27 cellular contexts compared by ENCODE assay signal in genomic region chr3:135549928-135550327, GRCh38.
A peak's percentile ranks its signal among the peaks of the same experiment; 100 is the strongest.
DNase-seq lines count a peak whose midpoint lies in the region; ATAC-seq, FAIRE-seq and TF ChIP-seq lines count a peak whose summit lies in the region.
"Had no signal": no experiment of that assay in that cellular context is flagged by ENCODE, and none has a peak within 500 bp of the region (broad histone marks: within the 10 kb centered on the region; RNA-seq: fewer than 3 reads in every experiment).

No MANE protein-coding gene starts in this region.

- H3K27me3 ChIP-seq in GM23338 (ENCODE audit: insufficient read depth) (no peaks in the 10 kb centered on the region), K562 (ENCODE audit: control insufficient read depth in 2 of 2, insufficient read depth in 2 of 2, low read length in 2 of 2) (no peaks in the 10 kb centered on the region), neuronal stem cell (ENCODE audit: control insufficient read depth in 3 of 3, insufficient read depth in 3 of 3, low read depth in 1 of 3, low read length in 3 of 3) (no peaks in the 10 kb centered on the region)
- H3K27me3 ChIP-seq: BE2C, BLaER1 had no signal

- intact Hi-C loops in K562 (cut with micrococcal nuclease), result no loop called here

- no peak for TF ChIP-seq CTCF in GM23338 (conservative IDR thresholded peaks at IDR 0.05; ENCODE audit: low read depth in 2 of 2)
- no peak for TF ChIP-seq CTCF in K562 (IDR thresholded peaks at IDR 0.05 in 2 of 3, conservative IDR thresholded peaks at IDR 0.05 in 1 of 3; ENCODE audit: insufficient read depth in 2 of 3, low read depth in 1 of 3, low read length in 3 of 3)
- TF ChIP-seq CTCF in nephron (IDR thresholded peaks at IDR 0.05; ENCODE audit: unreplicated experiment in 3 of 3), result no peak

- H3K9me2 ChIP-seq in GM23338 (ENCODE audit: insufficient read depth), result 0 out of 2 replicates have a peak, but pooled peaks cover 6% of the 10 kb centered on the region

- in situ Hi-C loops in K562 (cut with MboI), result no loop called here

- H2BK12ac ChIP-seq in neuronal stem cell (ENCODE audit: low read length), result no peak overlapping the region

- POLR2A ChIA-PET in K562 (lab: Yijun Ruan, JAX), result interaction anchor here (0.6 to 0.7 kb wide), 2 partner anchors 8 to 10 kb away, joined by 3 read pairs; no protein-coding TSS in a partner anchor

- no peaks in the 10 kb centered on the region for H3F3A ChIP-seq in GM23338 (replicated peaks; ENCODE audit: low read depth)

- H3K9me3 Mint-ChIP-seq in GM23338, result no peaks in the 10 kb centered on the region
- H3K9me3 Mint-ChIP-seq in nephron, result no peaks in the 10 kb centered on the region

- TF ChIP-seq POLR2A in K562 (conservative IDR thresholded peaks at IDR 0.05), result no peak

- 2% methylated on average over 4 of the region's 4 CpGs for WGBS in K562 (ENCODE audit: insufficient coverage, low coverage, missing lambda C conversion rate)
- WGBS in neuronal stem cell (ENCODE audit: extremely low coverage in 2 of 2, insufficient read length in 2 of 2, insufficient replicate concordance in 1 of 2), 2 donors, result no CpG with 5 or more reads among the region's 4 CpGs

- H3K4ac ChIP-seq in neuronal stem cell (ENCODE audit: low read length), result no peak overlapping the region

- no peak overlapping the region for H2AFZ ChIP-seq in GM23338
- no peak overlapping the region for H2AFZ ChIP-seq in K562 (ENCODE audit: low read depth, low read length)
- no peak overlapping the region for H2AFZ ChIP-seq in neuronal stem cell (ENCODE audit: low read length)

- no peak overlapping the region for H4K91ac ChIP-seq in neuronal stem cell (ENCODE audit: low read depth, low read length, poor library complexity)

- FAIRE-seq in K562 (lab: Jason Lieb, UNC), result no peak
- FAIRE-seq: A204.1, GM12878, GM12892, GM18507, GM19239 had no signal

- H4K8ac ChIP-seq in neuronal stem cell (ENCODE audit: low read depth, low read length), result no peak overlapping the region

- H3K79me2 ChIP-seq in GM23338 (replicated peaks; ENCODE audit: insufficient read depth) (no peaks in the 10 kb centered on the region), K562 (ENCODE audit: control insufficient read depth, insufficient read depth, low read length) (no peaks in the 10 kb centered on the region)

- H2AK5ac ChIP-seq in neuronal stem cell (ENCODE audit: low read depth, low read length), result no peak overlapping the region

- H3K4me3 ChIP-seq in GM23338, result no peak overlapping the region
- no peak overlapping the region for H3K4me3 ChIP-seq in K562
- H3K4me3 ChIP-seq in neuronal stem cell (ENCODE audit: low read length in 2 of 2), result no peak overlapping the region
- H3K4me3 ChIP-seq: BLaER1, GM12878 had no signal

- H3K23ac ChIP-seq in neuronal stem cell (ENCODE audit: low read depth, low read length, poor library complexity), result no peak overlapping the region

- no peak overlapping the region for H3K18ac ChIP-seq in neuronal stem cell (ENCODE audit: low read length)

- no TSS peak for BruUV-seq in K562 (replicated peaks; lab: Mats Ljungman, UMichigan)

- H3K36me3 ChIP-seq in GM23338 (ENCODE audit: insufficient read depth) (no peaks in the 10 kb centered on the region), K562 (ENCODE audit: control insufficient read depth, insufficient read depth, low read length) (no peaks in the 10 kb centered on the region), neuronal stem cell (replicated peaks in 1 of 2; ENCODE audit: control insufficient read depth in 2 of 2, insufficient read depth in 2 of 2, low read length in 2 of 2) (no peaks in the 10 kb centered on the region)
- H3K36me3 ChIP-seq: BE2C, BLaER1 had no signal

- no peak overlapping the region for H3K9ac ChIP-seq in K562 (ENCODE audit: insufficient read depth in 1 of 2, low read depth in 2 of 2, low read length in 2 of 2)
- H3K9ac ChIP-seq in neuronal stem cell (ENCODE audit: low read depth, low read length, poor library complexity), result no peak overlapping the region
- H3K9ac ChIP-seq: BLaER1 had no signal

- H2BK5ac ChIP-seq in neuronal stem cell (ENCODE audit: low read length), result no peak overlapping the region

- H4K20me1 ChIP-seq in GM23338 (replicated peaks; ENCODE audit: insufficient read depth), result no peaks in the 10 kb centered on the region
- H4K20me1 ChIP-seq in K562 (replicated peaks; ENCODE audit: control insufficient read depth, insufficient read depth, low read length), result no peaks in the 10 kb centered on the region
- H4K20me1 ChIP-seq: BLaER1 had no signal

- no peak overlapping the region for H2BK15ac ChIP-seq in neuronal stem cell (ENCODE audit: low read length)

- no peaks in the 10 kb centered on the region for H3K27me3 Mint-ChIP-seq in GM23338 (ENCODE audit: insufficient read depth, low read depth, poor library complexity)
- H3K27me3 Mint-ChIP-seq in nephron (ENCODE audit: low read depth), result peaks cover 3% of the 10 kb centered on the region
- H3K27me3 Mint-ChIP-seq: CD4-positive, CD25-positive, alpha-beta regulatory T cell; CD8-positive, alpha-beta memory T cell had no signal

- H3K4me2 ChIP-seq in GM23338 (no peak overlapping the region), K562 (ENCODE audit: insufficient read depth, low read length) (no peak overlapping the region), neuronal stem cell (ENCODE audit: insufficient read depth, low read length, poor library complexity, severe bottlenecking) (no peak overlapping the region)
- H3K4me2 ChIP-seq: BLaER1 had no signal

- H3K4me1 Mint-ChIP-seq in GM23338 (peaks cover 3% of the 10 kb centered on the region; the same call in 2 of the 3 replicates), nephron (peaks cover 6% of the 10 kb centered on the region)
- H3K4me1 Mint-ChIP-seq: CD14-positive monocyte; CD4-positive, alpha-beta memory T cell; CD4-positive, CD25-positive, alpha-beta regulatory T cell; CD8-positive, alpha-beta memory T cell had no signal

- H3K9me3 ChIP-seq in K562 (replicated peaks; ENCODE audit: control insufficient read depth, insufficient read depth, low read depth, low read length) (no peaks in the 10 kb centered on the region), neuronal stem cell (replicated peaks in 1 of 2; ENCODE audit: control insufficient read depth in 2 of 2, insufficient read depth in 1 of 2, low read depth in 1 of 2, low read length in 2 of 2) (no peaks in the 10 kb centered on the region)
- H3K9me3 ChIP-seq: BE2C, BLaER1 had no signal

- H3K9me1 ChIP-seq in K562 (ENCODE audit: control insufficient read depth, insufficient read depth, low read length), result no peaks in the 10 kb centered on the region

- H3K27ac Mint-ChIP-seq in GM23338 (peak overlapping the region; percentile 71), nephron (peak overlapping the region in 2 of 3 experiments; percentile 64 to 69)
- H3K27ac Mint-ChIP-seq: CD14-positive monocyte; CD4-positive, alpha-beta memory T cell; CD4-positive, CD25-positive, alpha-beta regulatory T cell; CD8-positive, alpha-beta memory T cell had no signal

- CTCF ChIA-PET in K562 (lab: Yijun Ruan, JAX; ENCODE audit: low intra/inter-chr PET ratio), result no interaction called here

- H3K36me3 Mint-ChIP-seq in GM23338 (ENCODE audit: low read depth), result no peaks in the 10 kb centered on the region
- no peaks in the 10 kb centered on the region for H3K36me3 Mint-ChIP-seq in nephron (ENCODE audit: low read depth)
- H3K36me3 Mint-ChIP-seq: CD14-positive monocyte; CD4-positive, alpha-beta memory T cell; CD4-positive, CD25-positive, alpha-beta regulatory T cell; CD8-positive, alpha-beta memory T cell had no signal

- no peak overlapping the region for H3K27ac ChIP-seq in GM23338 (ENCODE audit: low read depth)
- H3K27ac ChIP-seq in K562 (ENCODE audit: extremely low read depth, low read depth, low read length), result no peak overlapping the region
- H3K27ac ChIP-seq in neuronal stem cell (replicated peaks; ENCODE audit: low read length), result no peak overlapping the region
- H3K27ac ChIP-seq: BLaER1 had no signal

- no peaks in the 10 kb centered on the region for H3K79me1 ChIP-seq in neuronal stem cell (ENCODE audit: low read depth, low read length)

- DNase-seq in GM23338 (ENCODE audit: low spot score) (no peak), K562 (ENCODE audit: extremely low read depth in 1 of 4, low spot score in 3 of 4) (no peak), neuronal stem cell (ENCODE audit: low spot score) (no peak)
- DNase-seq: 8988T; ACHN; BE2C; C1 segment of cervical spinal cord; CD4-positive, alpha-beta memory T cell; CD4-positive, CD25-positive, alpha-beta regulatory T cell; CD8-positive, alpha-beta memory T cell; COR-L47; DMS 273 treated with DMSO at 0.1 percent for 48 hours; DMS153; DMS53; DMS79; DND-41; EL; GDM1 had no signal

- H3K14ac ChIP-seq in neuronal stem cell (ENCODE audit: low read length), result no peak overlapping the region

- H2BK120ac ChIP-seq in neuronal stem cell (ENCODE audit: low read depth, low read length), result no peak overlapping the region

- H3K4me3 Mint-ChIP-seq in GM23338 (no peak overlapping the region), nephron (no peak overlapping the region)
- H3K4me3 Mint-ChIP-seq: CD14-positive monocyte; CD4-positive, alpha-beta memory T cell; CD4-positive, CD25-positive, alpha-beta regulatory T cell; CD8-positive, alpha-beta memory T cell had no signal

- TF ChIP-seq RAD21 in K562 (CRISPR knock-in tag; conservative IDR thresholded peaks at IDR 0.05 in 1 of 2, IDR thresholded peaks at IDR 0.05 in 1 of 2), result no peak

- no peak for ATAC-seq in GM23338
- no peak for ATAC-seq in K562
- no peak for ATAC-seq in GM18868 (IDR thresholded peaks at IDR 0.05; ENCODE audit: unreplicated experiment)
- ATAC-seq: GM12878 had no signal

- no peaks in the 10 kb centered on the region for H3K4me1 ChIP-seq in GM23338 (ENCODE audit: insufficient read depth)
- no peaks in the 10 kb centered on the region for H3K4me1 ChIP-seq in K562 (replicated peaks in 1 of 2; ENCODE audit: control insufficient read depth in 2 of 2, insufficient read depth in 2 of 2, low read length in 2 of 2)
- H3K4me1 ChIP-seq in neuronal stem cell (ENCODE audit: control insufficient read depth in 2 of 2, insufficient read depth in 1 of 2, low read depth in 1 of 2, low read length in 2 of 2), result peaks cover 0 to 3% of the 10 kb centered on the region in 2 donors
- H3K4me1 ChIP-seq: BE2C, BLaER1 had no signal

- TF ChIP-seq EP300 in K562 (IDR thresholded peaks at IDR 0.05; ENCODE audit: low read length), result no peak

TF ChIP-seq in K562, 482 proteins besides CTCF, POLR2A, EP300 and RAD21 (continues in another document):
- TF ChIP-seq STAT5A (IDR thresholded peaks at IDR 0.05; ENCODE audit: borderline replicate concordance, low read length) (no peak), NR2C2 (CRISPR knock-in tag; IDR thresholded peaks at IDR 0.05) (no peak), NR2C2 (tag; IDR thresholded peaks at IDR 0.05) (no peak), ARID2 (IDR thresholded peaks at IDR 0.05) (no peak), MEF2A (IDR thresholded peaks at IDR 0.05; ENCODE audit: control insufficient read depth, low read depth, low read length) (no peak), TAF1 (IDR thresholded peaks at IDR 0.05; ENCODE audit: control insufficient read depth, extremely low read depth, insufficient read depth, low read length, severe bottlenecking) (no peak), CHD2 (IDR thresholded peaks at IDR 0.05; ENCODE audit: low read depth, low read length) (no peak), MEIS2 (IDR thresholded peaks at IDR 0.05; ENCODE audit: partially characterized antibody) (no peak), KHSRP (IDR thresholded peaks at IDR 0.05) (no peak)
